ENCODE assay signal across 2 cellular contexts in the genomic region with DNA sequence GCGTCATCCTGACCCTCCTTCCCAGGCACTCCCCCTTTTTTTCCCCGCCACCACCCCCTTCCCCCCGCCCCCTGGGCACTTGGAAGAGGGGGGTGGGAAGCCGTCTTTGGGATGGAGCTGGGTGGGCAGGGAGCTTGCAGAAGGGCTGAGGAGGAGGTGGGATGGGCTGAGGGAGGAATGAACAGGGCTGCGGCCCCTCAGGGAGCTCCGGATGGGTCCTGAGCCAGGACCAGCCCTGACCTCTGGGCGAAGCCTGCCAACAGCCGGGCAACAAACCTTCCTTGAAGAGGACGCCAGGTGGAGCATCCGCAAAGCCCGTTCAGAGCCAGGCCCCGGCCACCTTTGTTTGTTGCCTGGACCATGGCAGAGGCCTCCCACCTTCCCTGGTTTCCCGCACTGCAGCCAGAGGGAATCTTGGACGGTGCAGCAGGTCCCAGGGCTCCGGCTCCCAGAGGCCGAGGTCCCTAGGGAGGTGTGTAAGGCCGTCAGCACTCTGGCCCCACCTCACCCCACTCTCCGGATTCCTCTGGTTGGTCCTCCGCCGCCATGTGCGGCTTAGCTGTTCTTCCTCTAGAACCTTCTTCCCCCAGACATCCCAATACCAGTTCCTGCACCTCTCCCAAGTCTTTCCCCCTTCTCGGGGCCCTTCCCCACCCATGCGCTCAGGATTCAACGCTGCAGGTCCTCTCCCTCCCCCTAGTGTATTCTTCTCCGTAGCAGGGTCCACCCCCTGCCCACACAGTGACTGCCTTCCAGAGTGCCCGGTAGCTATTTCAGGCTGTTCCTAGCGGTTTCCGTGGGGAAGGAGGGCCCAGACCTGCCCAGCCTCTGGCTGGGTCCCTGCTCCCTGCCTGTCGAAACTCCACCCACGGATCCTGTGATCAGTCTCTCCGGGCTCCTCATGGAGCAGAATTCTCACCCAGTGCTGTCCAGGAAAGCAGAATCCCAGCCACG.
TF ChIP-seq lines count a peak whose summit lies in the region.

No MANE protein-coding gene starts in this region.

TF ChIP-seq in SK-N-SH, 30 proteins besides CTCF, POLR2A, EP300 and RAD21:
- TF ChIP-seq, protein P1, sequence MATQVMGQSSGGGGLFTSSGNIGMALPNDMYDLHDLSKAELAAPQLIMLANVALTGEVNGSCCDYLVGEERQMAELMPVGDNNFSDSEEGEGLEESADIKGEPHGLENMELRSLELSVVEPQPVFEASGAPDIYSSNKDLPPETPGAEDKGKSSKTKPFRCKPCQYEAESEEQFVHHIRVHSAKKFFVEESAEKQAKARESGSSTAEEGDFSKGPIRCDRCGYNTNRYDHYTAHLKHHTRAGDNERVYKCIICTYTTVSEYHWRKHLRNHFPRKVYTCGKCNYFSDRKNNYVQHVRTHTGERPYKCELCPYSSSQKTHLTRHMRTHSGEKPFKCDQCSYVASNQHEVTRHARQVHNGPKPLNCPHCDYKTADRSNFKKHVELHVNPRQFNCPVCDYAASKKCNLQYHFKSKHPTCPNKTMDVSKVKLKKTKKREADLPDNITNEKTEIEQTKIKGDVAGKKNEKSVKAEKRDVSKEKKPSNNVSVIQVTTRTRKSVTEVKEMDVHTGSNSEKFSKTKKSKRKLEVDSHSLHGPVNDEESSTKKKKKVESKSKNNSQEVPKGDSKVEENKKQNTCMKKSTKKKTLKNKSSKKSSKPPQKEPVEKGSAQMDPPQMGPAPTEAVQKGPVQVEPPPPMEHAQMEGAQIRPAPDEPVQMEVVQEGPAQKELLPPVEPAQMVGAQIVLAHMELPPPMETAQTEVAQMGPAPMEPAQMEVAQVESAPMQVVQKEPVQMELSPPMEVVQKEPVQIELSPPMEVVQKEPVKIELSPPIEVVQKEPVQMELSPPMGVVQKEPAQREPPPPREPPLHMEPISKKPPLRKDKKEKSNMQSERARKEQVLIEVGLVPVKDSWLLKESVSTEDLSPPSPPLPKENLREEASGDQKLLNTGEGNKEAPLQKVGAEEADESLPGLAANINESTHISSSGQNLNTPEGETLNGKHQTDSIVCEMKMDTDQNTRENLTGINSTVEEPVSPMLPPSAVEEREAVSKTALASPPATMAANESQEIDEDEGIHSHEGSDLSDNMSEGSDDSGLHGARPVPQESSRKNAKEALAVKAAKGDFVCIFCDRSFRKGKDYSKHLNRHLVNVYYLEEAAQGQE (IDR thresholded peaks at IDR 0.05; ENCODE audit: low read depth, low read length): no peak
- TF ChIP-seq EZH2phosphoT487 (IDR thresholded peaks at IDR 0.05; ENCODE audit: borderline replicate concordance, low read depth): no peak
- TF ChIP-seq FOXM1 (IDR thresholded peaks at IDR 0.05; ENCODE audit: low read depth): no peak
- no peak for TF ChIP-seq TCF12 (IDR thresholded peaks at IDR 0.05)
- TF ChIP-seq FOXJ3 (CRISPR knock-in tag; IDR thresholded peaks at IDR 0.05): no peak
- TF ChIP-seq, protein P2, sequence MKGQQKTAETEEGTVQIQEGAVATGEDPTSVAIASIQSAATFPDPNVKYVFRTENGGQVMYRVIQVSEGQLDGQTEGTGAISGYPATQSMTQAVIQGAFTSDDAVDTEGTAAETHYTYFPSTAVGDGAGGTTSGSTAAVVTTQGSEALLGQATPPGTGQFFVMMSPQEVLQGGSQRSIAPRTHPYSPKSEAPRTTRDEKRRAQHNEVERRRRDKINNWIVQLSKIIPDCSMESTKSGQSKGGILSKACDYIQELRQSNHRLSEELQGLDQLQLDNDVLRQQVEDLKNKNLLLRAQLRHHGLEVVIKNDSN (IDR thresholded peaks at IDR 0.05; ENCODE audit: borderline replicate concordance, low read depth): no peak
- TF ChIP-seq, protein P3, sequence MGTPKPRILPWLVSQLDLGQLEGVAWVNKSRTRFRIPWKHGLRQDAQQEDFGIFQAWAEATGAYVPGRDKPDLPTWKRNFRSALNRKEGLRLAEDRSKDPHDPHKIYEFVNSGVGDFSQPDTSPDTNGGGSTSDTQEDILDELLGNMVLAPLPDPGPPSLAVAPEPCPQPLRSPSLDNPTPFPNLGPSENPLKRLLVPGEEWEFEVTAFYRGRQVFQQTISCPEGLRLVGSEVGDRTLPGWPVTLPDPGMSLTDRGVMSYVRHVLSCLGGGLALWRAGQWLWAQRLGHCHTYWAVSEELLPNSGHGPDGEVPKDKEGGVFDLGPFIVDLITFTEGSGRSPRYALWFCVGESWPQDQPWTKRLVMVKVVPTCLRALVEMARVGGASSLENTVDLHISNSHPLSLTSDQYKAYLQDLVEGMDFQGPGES (IDR thresholded peaks at IDR 0.05; ENCODE audit: low read depth, low read length): no peak
- no peak for TF ChIP-seq NFIC (IDR thresholded peaks at IDR 0.05; ENCODE audit: borderline replicate concordance)
- TF ChIP-seq, protein P4, sequence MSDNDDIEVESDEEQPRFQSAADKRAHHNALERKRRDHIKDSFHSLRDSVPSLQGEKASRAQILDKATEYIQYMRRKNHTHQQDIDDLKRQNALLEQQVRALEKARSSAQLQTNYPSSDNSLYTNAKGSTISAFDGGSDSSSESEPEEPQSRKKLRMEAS (IDR thresholded peaks at IDR 0.05; ENCODE audit: low read depth): no peak
- TF ChIP-seq ELF1 (IDR thresholded peaks at IDR 0.05): no peak
- no peak for TF ChIP-seq GATA2 (CRISPR knock-in tag; IDR thresholded peaks at IDR 0.05)
- TF ChIP-seq FOSL2 (IDR thresholded peaks at IDR 0.05; ENCODE audit: borderline replicate concordance, low read depth): no peak
TF ChIP-seq in SK-N-SH: peak in this region for 0.

TF ChIP-seq in SK-N-SH treated with all-trans-retinoic acid at 6 μM for 48 hours, 23 proteins besides CTCF, POLR2A, EP300 and RAD21 (continued from another document):
- TF ChIP-seq, protein P5, sequence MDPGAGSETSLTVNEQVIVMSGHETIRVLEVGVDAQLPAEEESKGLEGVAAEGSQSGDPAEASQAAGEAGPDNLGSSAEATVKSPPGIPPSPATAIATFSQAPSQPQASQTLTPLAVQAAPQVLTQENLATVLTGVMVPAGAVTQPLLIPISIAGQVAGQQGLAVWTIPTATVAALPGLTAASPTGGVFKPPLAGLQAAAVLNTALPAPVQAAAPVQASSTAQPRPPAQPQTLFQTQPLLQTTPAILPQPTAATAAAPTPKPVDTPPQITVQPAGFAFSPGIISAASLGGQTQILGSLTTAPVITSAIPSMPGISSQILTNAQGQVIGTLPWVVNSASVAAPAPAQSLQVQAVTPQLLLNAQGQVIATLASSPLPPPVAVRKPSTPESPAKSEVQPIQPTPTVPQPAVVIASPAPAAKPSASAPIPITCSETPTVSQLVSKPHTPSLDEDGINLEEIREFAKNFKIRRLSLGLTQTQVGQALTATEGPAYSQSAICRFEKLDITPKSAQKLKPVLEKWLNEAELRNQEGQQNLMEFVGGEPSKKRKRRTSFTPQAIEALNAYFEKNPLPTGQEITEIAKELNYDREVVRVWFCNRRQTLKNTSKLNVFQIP (CRISPR knock-in tag; IDR thresholded peaks at IDR 0.05; ENCODE audit: borderline replicate concordance, low read depth): no peak
- no peak for TF ChIP-seq PPARA (CRISPR knock-in tag; IDR thresholded peaks at IDR 0.05; ENCODE audit: borderline replicate concordance)
- TF ChIP-seq, protein P6, sequence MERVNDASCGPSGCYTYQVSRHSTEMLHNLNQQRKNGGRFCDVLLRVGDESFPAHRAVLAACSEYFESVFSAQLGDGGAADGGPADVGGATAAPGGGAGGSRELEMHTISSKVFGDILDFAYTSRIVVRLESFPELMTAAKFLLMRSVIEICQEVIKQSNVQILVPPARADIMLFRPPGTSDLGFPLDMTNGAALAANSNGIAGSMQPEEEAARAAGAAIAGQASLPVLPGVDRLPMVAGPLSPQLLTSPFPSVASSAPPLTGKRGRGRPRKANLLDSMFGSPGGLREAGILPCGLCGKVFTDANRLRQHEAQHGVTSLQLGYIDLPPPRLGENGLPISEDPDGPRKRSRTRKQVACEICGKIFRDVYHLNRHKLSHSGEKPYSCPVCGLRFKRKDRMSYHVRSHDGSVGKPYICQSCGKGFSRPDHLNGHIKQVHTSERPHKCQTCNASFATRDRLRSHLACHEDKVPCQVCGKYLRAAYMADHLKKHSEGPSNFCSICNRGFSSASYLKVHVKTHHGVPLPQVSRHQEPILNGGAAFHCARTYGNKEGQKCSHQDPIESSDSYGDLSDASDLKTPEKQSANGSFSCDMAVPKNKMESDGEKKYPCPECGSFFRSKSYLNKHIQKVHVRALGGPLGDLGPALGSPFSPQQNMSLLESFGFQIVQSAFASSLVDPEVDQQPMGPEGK (CRISPR knock-in tag; IDR thresholded peaks at IDR 0.05; ENCODE audit: borderline replicate concordance): no peak
- TF ChIP-seq OSR1 (CRISPR knock-in tag; IDR thresholded peaks at IDR 0.05): no peak
- TF ChIP-seq ZNF565 (CRISPR knock-in tag; conservative IDR thresholded peaks at IDR 0.05; ENCODE audit: low read depth): no peak
- no peak for TF ChIP-seq CSDC2 (CRISPR knock-in tag; IDR thresholded peaks at IDR 0.05)
- TF ChIP-seq RARB (CRISPR knock-in tag; IDR thresholded peaks at IDR 0.05): no peak
- no peak for TF ChIP-seq ARNTL (CRISPR knock-in tag; IDR thresholded peaks at IDR 0.05; ENCODE audit: borderline replicate concordance, low read depth)
TF ChIP-seq in SK-N-SH treated with all-trans-retinoic acid at 6 μM for 48 hours: peak in this region for 0.
